Comparison of ENCODE assay signal across 12 cellular contexts in genomic region chr9:131008563-131008908, GRCh38. TPM values are rescaled to one million over a fixed set of nuclear protein-coding genes. Genes with fewer than 3 reads are reported as not detected.
DNase-seq lines count a peak whose midpoint lies in the region; ATAC-seq and TF ChIP-seq lines count a peak whose summit lies in the region.
"Had no signal": no experiment of that assay in that cellular context is flagged by ENCODE, and none has a peak within 500 bp of the region (broad histone marks: within the 10 kb centered on the region; RNA-seq: fewer than 3 reads in every experiment).

No MANE protein-coding gene starts in this region.

- POLR2A ChIA-PET in WTC11 (lab: Charles Lee): no interaction called here

- H3K4me3 Mint-ChIP-seq in WTC11: peak overlapping the region; percentile 62
- peak overlapping the region; percentile 75 for H3K4me3 Mint-ChIP-seq in type B pancreatic cell
- H3K4me3 Mint-ChIP-seq: activated T-cell treated with anti-CD3 and anti-CD28 coated beads, Interleukin-2, amount 50 U/mL, for 24 hours; dendritic cell treated with granulocyte-macrophage colony-stimulating factor and Interleukin-4, amounts not matched to agents 40 ng/mL and 50 ng/mL, for 4 days had no signal

- peaks cover 0 to 4% (median 0%) of the 10 kb centered on the region in 11 donors for H3K9me3 ChIP-seq in heart right ventricle
- H3K9me3 ChIP-seq in right atrium auricular region: no peaks in the 10 kb centered on the region
- H3K9me3 ChIP-seq in lower lobe of right lung: no peaks in the 10 kb centered on the region
- H3K9me3 ChIP-seq: neutrophil had no signal

- no peaks in the 10 kb centered on the region for H3K36me3 Mint-ChIP-seq in WTC11
- H3K36me3 Mint-ChIP-seq in type B pancreatic cell: no peaks in the 10 kb centered on the region

- peaks cover 16% of the 10 kb centered on the region for H3K27me3 Mint-ChIP-seq in WTC11 (ENCODE audit: low read depth)
- H3K27me3 Mint-ChIP-seq in type B pancreatic cell: peaks cover 47% of the 10 kb centered on the region

- H3K4me1 ChIP-seq in heart right ventricle: peaks cover 0 to 7% (median 2%) of the 10 kb centered on the region in 9 donors
- H3K4me1 ChIP-seq in right atrium auricular region: peaks cover 0 to 5% of the 10 kb centered on the region in 2 donors
- H3K4me1 ChIP-seq in lower lobe of right lung: no peaks in the 10 kb centered on the region

- peak overlapping the region in 6 of 10 donors; percentile 16 to 40 (median 26) for H3K4me3 ChIP-seq in heart right ventricle
- H3K4me3 ChIP-seq in right atrium auricular region: peak overlapping the region in 1 of 2 donors; percentile 37
- H3K4me3 ChIP-seq in lower lobe of right lung: peak overlapping the region; percentile 38

- no peaks in the 10 kb centered on the region for H3K36me3 ChIP-seq in heart right ventricle
- no peaks in the 10 kb centered on the region for H3K36me3 ChIP-seq in right atrium auricular region
- H3K36me3 ChIP-seq in lower lobe of right lung: no peaks in the 10 kb centered on the region
- H3K36me3 ChIP-seq: neutrophil had no signal

- H3K27ac Mint-ChIP-seq in WTC11 (no peak overlapping the region), type B pancreatic cell (no peak overlapping the region)
- H3K27ac Mint-ChIP-seq: activated T-cell treated with anti-CD3 and anti-CD28 coated beads, Interleukin-2, amount 50 U/mL, for 24 hours; dendritic cell treated with granulocyte-macrophage colony-stimulating factor and Interleukin-4, amounts not matched to agents 40 ng/mL and 50 ng/mL, for 4 days had no signal

- H3K27me3 ChIP-seq in heart right ventricle: peaks cover 9 to 55% (median 38%) of the 10 kb centered on the region in 7 donors
- H3K27me3 ChIP-seq in right atrium auricular region: peaks cover 0 to 4% of the 10 kb centered on the region in 2 donors
- peaks cover 47% of the 10 kb centered on the region for H3K27me3 ChIP-seq in lower lobe of right lung (ENCODE audit: low read depth)

- H3K4me1 Mint-ChIP-seq in WTC11 (peaks cover 30% of the 10 kb centered on the region), type B pancreatic cell (ENCODE audit: unreplicated experiment) (peaks cover 11% of the 10 kb centered on the region)

- no peak overlapping the region for H3K27ac ChIP-seq in heart right ventricle
- no peak overlapping the region for H3K27ac ChIP-seq in right atrium auricular region
- H3K27ac ChIP-seq in lower lobe of right lung: no peak overlapping the region
- H3K27ac ChIP-seq: neutrophil had no signal

- DNase-seq in heart right ventricle: no peak
- no peak for DNase-seq in right atrium auricular region (ENCODE audit: low spot score)
- no peak for DNase-seq in WTC11 (ENCODE audit: low spot score)
- no peak for DNase-seq in lower lobe of right lung
- no peak for DNase-seq in type B pancreatic cell (ENCODE audit: extremely low spot score, unreplicated experiment)
- no peak for DNase-seq in SK-N-DZ (ENCODE audit: low spot score)
- no peak for DNase-seq in AG20443 (ENCODE audit: low spot score)
- DNase-seq: activated T-cell treated with anti-CD3 and anti-CD28 coated beads, Interleukin-2, amount 50 U/mL, for 24 hours had no signal

- intact Hi-C loops in heart right ventricle (cut with DNase I) (loop anchor here in 1 of 10 donors (2.0 kb wide), 1 partner anchor 38 kb away; no protein-coding TSS in a partner anchor), lower lobe of right lung (cut with DNase I) (no loop called here)

- TF ChIP-seq CTCF in heart right ventricle (IDR thresholded peaks at IDR 0.05) (no peak), right atrium auricular region (IDR thresholded peaks at IDR 0.05) (no peak), WTC11 (IDR thresholded peaks at IDR 0.05) (no peak), lower lobe of right lung (IDR thresholded peaks at IDR 0.05) (no peak), type B pancreatic cell (conservative IDR thresholded peaks at IDR 0.05) (no peak)

- ATAC-seq in heart right ventricle: no peak
- ATAC-seq in WTC11: peak; percentile 3
- no peak for ATAC-seq in lower lobe of right lung
- ATAC-seq in HG03460 (IDR thresholded peaks at IDR 0.05; ENCODE audit: unreplicated experiment): no peak

- CTCF ChIA-PET in WTC11 (lab: Charles Lee): interaction anchor here (0.5 to 1.3 kb wide), 3 partner anchors 10 to 414 kb away, joined by 3 to 6 read pairs (median 6); no protein-coding TSS in a partner anchor

- H3K9me3 Mint-ChIP-seq in WTC11 (no peaks in the 10 kb centered on the region), type B pancreatic cell (no peaks in the 10 kb centered on the region)
- H3K9me3 Mint-ChIP-seq: activated T-cell treated with anti-CD3 and anti-CD28 coated beads, Interleukin-2, amount 50 U/mL, for 24 hours; dendritic cell treated with granulocyte-macrophage colony-stimulating factor and Interleukin-4, amounts not matched to agents 40 ng/mL and 50 ng/mL, for 4 days had no signal

- WGBS in heart right ventricle, 2 donors: 33 to 36% methylated on average over 8 of the region's 8 CpGs

TF ChIP-seq in WTC11, 78 proteins besides CTCF, POLR2A, EP300 and RAD21:
- TF ChIP-seq SMAD3 (CRISPR knock-in tag; IDR thresholded peaks at IDR 0.05; ENCODE audit: borderline replicate concordance): no peak
- TF ChIP-seq ERG (CRISPR knock-in tag; IDR thresholded peaks at IDR 0.05): no peak
- no peak for TF ChIP-seq IRF1 (CRISPR knock-in tag; IDR thresholded peaks at IDR 0.05)
- 0 out of 2 replicates have a peak, but pooled peaks have one; percentile 39 for TF ChIP-seq MLX (CRISPR knock-in tag; IDR thresholded peaks at IDR 0.05)
- TF ChIP-seq ATF3 (CRISPR knock-in tag; conservative IDR thresholded peaks at IDR 0.05): no peak
- TF ChIP-seq ZNF512 (CRISPR knock-in tag; IDR thresholded peaks at IDR 0.05; ENCODE audit: borderline replicate concordance): no peak
- no peak for TF ChIP-seq FOXJ3 (CRISPR knock-in tag; IDR thresholded peaks at IDR 0.05; ENCODE audit: borderline replicate concordance)
- TF ChIP-seq TCF7 (CRISPR knock-in tag; IDR thresholded peaks at IDR 0.05; ENCODE audit: low read depth): no peak
- TF ChIP-seq GTF2I (CRISPR knock-in tag; conservative IDR thresholded peaks at IDR 0.05): 0 out of 2 replicates have a peak, but pooled peaks have one; percentile 45

RNA-seq across cellular contexts. Expression of gene LAMC3, which starts 0.4 kb away (rescaled TPM):
- total RNA-seq in heart right ventricle (1 to 10 TPM in 2 of 10 donors, under 1 TPM in 7, not detected in 1; 0.11 to 5.4 (median 0.30) TPM), right atrium auricular region (1 to 10 TPM in 1 of 2 donors, under 1 TPM in 1; 0.56 to 1.6 TPM), WTC11 (2021) (35.9 to 50.9 TPM (median 36.0 TPM) in 3 replicates), lower lobe of right lung (26.4 TPM), type B pancreatic cell (ENCODE audit: low replicate concordance) (0.38 and 7.2 TPM in 2 replicates)
- under 1 TPM; 0.07 to 0.67 TPM for polyA plus RNA-seq in heart right ventricle
- 0.50 and 0.74 TPM in 2 replicates for polyA plus RNA-seq in SK-N-DZ (2014; cell fraction: cytosol; rRNA removed)
- 0.31 TPM in 1 of 2 replicates, not detected in the other for polyA plus RNA-seq in SK-N-DZ (2014; cell fraction: nucleus; rRNA removed)
- total RNA-seq: LHCN-M2 had no signal
